ENCODE assay signal across 8 cellular contexts in genomic region chr3:42613462-42613861, GRCh38. TPM values are rescaled to one million over a fixed set of nuclear protein-coding genes. Genes with fewer than 3 reads are reported as not detected.
DNase-seq lines count a peak whose midpoint lies in the region; ATAC-seq, FAIRE-seq and TF ChIP-seq lines count a peak whose summit lies in the region.

No MANE protein-coding gene starts in this region.

- no peak overlapping the region for H3K4me2 ChIP-seq in MM.1S (ENCODE audit: low read depth, low read length)

- H2AFZ ChIP-seq in MM.1S (ENCODE audit: low read length), result no peak overlapping the region

- no peak for DNase-seq in MM.1S
- no peak for DNase-seq in dorsolateral prefrontal cortex
- DNase-seq in pancreas, result no peak
- no peak for DNase-seq in A172 (ENCODE audit: low spot score)
- no peak for DNase-seq in NK-92 (lab: John Stamatoyannopoulos, UW; ENCODE audit: unreplicated experiment)
- DNase-seq in NCI-H2029 (lab: John Stamatoyannopoulos, UW), result no peak

- H3K9me3 ChIP-seq in MM.1S (replicated peaks; ENCODE audit: insufficient read depth, low read length) (no peaks in the 10 kb centered on the region), pancreas (no peaks in the 10 kb centered on the region)

- ATAC-seq in pancreas (peak; percentile 64 to 79 (median 69)), GM21825 (IDR thresholded peaks at IDR 0.05; ENCODE audit: unreplicated experiment) (no peak)

- 68 to 69% methylated on average over 2 of the region's 2 CpGs for WGBS in pancreas, 2 donors

- peaks cover 18% of the 10 kb centered on the region; the same call in 1 of the 2 replicates for H4K20me1 ChIP-seq in MM.1S (ENCODE audit: insufficient read depth, low read length)

- H3K4me1 ChIP-seq in MM.1S (ENCODE audit: low read length) (no peaks in the 10 kb centered on the region), pancreas (peaks cover 10 to 18% (median 18%) of the 10 kb centered on the region in 3 donors)

- H3K79me2 ChIP-seq in MM.1S (ENCODE audit: low read length), result peaks cover 86% of the 10 kb centered on the region

- H3K27me3 ChIP-seq in MM.1S (replicated peaks; ENCODE audit: insufficient read depth, low read length) (no peaks in the 10 kb centered on the region), dorsolateral prefrontal cortex (no peaks in the 10 kb centered on the region), pancreas (no peaks in the 10 kb centered on the region)

- H3K36me3 ChIP-seq in MM.1S (replicated peaks; ENCODE audit: insufficient read depth, low read length), result no peaks in the 10 kb centered on the region; the same call in 1 of the 2 replicates
- H3K36me3 ChIP-seq in pancreas, result peaks cover 0 to under 1% (median 0%) of the 10 kb centered on the region in 3 donors

- no peaks in the 10 kb centered on the region for H3K9me2 ChIP-seq in MM.1S (replicated peaks; ENCODE audit: insufficient read depth, low read length)

- intact Hi-C loops in dorsolateral prefrontal cortex (cut with DNase I), result no loop called here
- intact Hi-C loops in pancreas (cut with DNase I), result no loop called here

- peak; percentile 51 for TF ChIP-seq CTCF in MM.1S (IDR thresholded peaks at IDR 0.05; ENCODE audit: low read length)
- TF ChIP-seq CTCF in dorsolateral prefrontal cortex (IDR thresholded peaks at IDR 0.05 in 54 of 56, conservative IDR thresholded peaks at IDR 0.05 in 2 of 56; ENCODE audit: low read depth in 1 of 56, partially characterized antibody in 56 of 56), result peak; percentile 16 to 65 (median 48)
- peak in 3 of 4 donors; percentile 20 to 48 (median 35) for TF ChIP-seq CTCF in pancreas (IDR thresholded peaks at IDR 0.05)

- peak; percentile 55 for FAIRE-seq in G401.6 (lab: Jason Lieb, UNC)
- FAIRE-seq in pancreas (lab: Jason Lieb, UNC), result no peak

- H3F3A ChIP-seq in MM.1S (ENCODE audit: insufficient read depth, low read length), result no peaks in the 10 kb centered on the region

- no peak overlapping the region for H3K9ac ChIP-seq in MM.1S (ENCODE audit: low read length)

- H3K27ac ChIP-seq in MM.1S (ENCODE audit: low read length) (no peak overlapping the region), dorsolateral prefrontal cortex (peak overlapping the region in 29 of 59 donors; percentile 1 to 66 (median 25)), pancreas (peak overlapping the region in 1 of 4 donors; percentile 22)

- H3K4me3 ChIP-seq in MM.1S (ENCODE audit: low read length) (no peak overlapping the region), dorsolateral prefrontal cortex (no peak overlapping the region), pancreas (no peak overlapping the region)

RNA-seq across cellular contexts. Expression of gene NKTR, which starts 13.0 kb away (rescaled TPM):
- 100 to 1,000 TPM in 79 of 120 experiments, 10 to 100 TPM in 41; 64.0 to 154 (median 107) TPM for total RNA-seq in dorsolateral prefrontal cortex
- 10 to 100 TPM; 15.5 to 42.0 (median 33.0) TPM for total RNA-seq in pancreas
- 10 to 100 TPM; 27.9 to 46.8 TPM for polyA plus RNA-seq in pancreas
- 22.9 and 23.8 TPM in 2 replicates for total RNA-seq in A172 (2014; rRNA removed; shearing (Covaris generic))

RNA-seq across cellular contexts. Expression of gene SS18L2, which starts 22.8 kb away (rescaled TPM):
- total RNA-seq in dorsolateral prefrontal cortex (10 to 100 TPM; 13.0 to 41.1 (median 28.2) TPM), pancreas (10 to 100 TPM in 1 of 6 donors, 1 to 10 TPM in 5; 7.5 to 14.1 (median 8.4) TPM)
- 10 to 100 TPM; 21.7 to 24.2 TPM for polyA plus RNA-seq in pancreas
- total RNA-seq in A172 (2014; rRNA removed; shearing (Covaris generic)), result 33.2 and 37.8 TPM in 2 replicates

RNA-seq across cellular contexts. Expression of gene SEC22C, which starts 31.7 kb away (rescaled TPM):
- 10 to 100 TPM; 37.5 to 76.6 (median 57.6) TPM for total RNA-seq in dorsolateral prefrontal cortex
- total RNA-seq in pancreas, result 10 to 100 TPM; 19.5 to 26.1 (median 21.7) TPM
- 10 to 100 TPM; 12.0 to 23.7 TPM for polyA plus RNA-seq in pancreas
- total RNA-seq in A172 (2014; rRNA removed; shearing (Covaris generic)), result 77.4 and 84.5 TPM in 2 replicates

RNA-seq across cellular contexts. Expression of gene ZBTB47, which starts 40.0 kb away (rescaled TPM):
- total RNA-seq in dorsolateral prefrontal cortex (100 to 1,000 TPM in 3 of 120 experiments, 10 to 100 TPM in 117; 45.2 to 122 (median 62.1) TPM), pancreas (10 to 100 TPM in 3 of 6 donors, 1 to 10 TPM in 3; 7.9 to 13.6 (median 10.2) TPM)
- polyA plus RNA-seq in pancreas, result 10 to 100 TPM in 1 of 2 donors, 1 to 10 TPM in 1; 9.0 to 12.5 TPM
- 16.7 and 17.9 TPM in 2 replicates for total RNA-seq in A172 (2014; rRNA removed; shearing (Covaris generic))
